1 cellular context compared by ENCODE assay signal in genomic region chr3:45064512-45065372, GRCh38.
TF ChIP-seq lines count a peak whose summit lies in the region.

No MANE protein-coding gene starts in this region.

TF ChIP-seq in K562, 482 proteins besides CTCF, POLR2A, EP300 and RAD21 (continued from another document and continues in another):
- TF ChIP-seq GTF3C2 (IDR thresholded peaks at IDR 0.05; ENCODE audit: borderline replicate concordance, extremely low read depth, insufficient read length): no peak
- peak; percentile 100 for TF ChIP-seq ZNF140 (CRISPR knock-in tag; IDR thresholded peaks at IDR 0.05)
- TF ChIP-seq ZNF766 (CRISPR knock-in tag; conservative IDR thresholded peaks at IDR 0.05): peak; percentile 100
- peak; percentile 99 for TF ChIP-seq ZNF134 (CRISPR knock-in tag; conservative IDR thresholded peaks at IDR 0.05)
- peak; percentile 100 for TF ChIP-seq GTF2A2 (tag; IDR thresholded peaks at IDR 0.05)
- TF ChIP-seq FOSL1 (tag; conservative IDR thresholded peaks at IDR 0.05): peak; percentile 98
- TF ChIP-seq KDM4B (IDR thresholded peaks at IDR 0.05; ENCODE audit: borderline replicate concordance in 2 of 2, low read depth in 1 of 2): no peak
- TF ChIP-seq HNRNPUL1 (IDR thresholded peaks at IDR 0.05; ENCODE audit: low read length): no peak
- TF ChIP-seq POLR3A (IDR thresholded peaks at IDR 0.05; ENCODE audit: borderline replicate concordance, extremely low read depth, insufficient read depth, insufficient read length): no peak
- TF ChIP-seq TBP (optimal IDR thresholded peaks at IDR 0.05; ENCODE audit: low read depth, low read length): peak; percentile 50
- TF ChIP-seq TEAD2 (tag; IDR thresholded peaks at IDR 0.05): peak; percentile 100
- TF ChIP-seq TGIF2 (CRISPR knock-in tag; IDR thresholded peaks at IDR 0.05): no peak
- no peak for TF ChIP-seq DNMT1 (IDR thresholded peaks at IDR 0.05)
- no peak for TF ChIP-seq SIN3A (IDR thresholded peaks at IDR 0.05; ENCODE audit: borderline replicate concordance in 2 of 2, control insufficient read depth in 1 of 2, low read depth in 2 of 2, low read length in 2 of 2)
- no peak for TF ChIP-seq NFATC3 (IDR thresholded peaks at IDR 0.05)
- TF ChIP-seq ZNF143 (CRISPR knock-in tag; IDR thresholded peaks at IDR 0.05): no peak
- TF ChIP-seq ZZZ3 (IDR thresholded peaks at IDR 0.05): no peak
- TF ChIP-seq RFX7 (CRISPR knock-in tag; IDR thresholded peaks at IDR 0.05): peak; percentile 100
- peak in 1 of 2 experiments; percentile 39; a peak in 1 of 4 replicates for TF ChIP-seq ZMIZ1 (IDR thresholded peaks at IDR 0.05; ENCODE audit: low read depth in 2 of 2, low read length in 2 of 2)
- peak; percentile 99 for TF ChIP-seq ZNF785 (CRISPR knock-in tag; IDR thresholded peaks at IDR 0.05)
- no peak for TF ChIP-seq PBX2 (CRISPR knock-in tag; IDR thresholded peaks at IDR 0.05; ENCODE audit: low read depth)
- peak; percentile 98 for TF ChIP-seq PBX2 (tag; conservative IDR thresholded peaks at IDR 0.05; ENCODE audit: low read depth)
- peak; percentile 100 for TF ChIP-seq TCF15 (CRISPR knock-in tag; IDR thresholded peaks at IDR 0.05)
- TF ChIP-seq ZFP1 (CRISPR knock-in tag; IDR thresholded peaks at IDR 0.05): peak; percentile 100
- no peak for TF ChIP-seq HDGF (IDR thresholded peaks at IDR 0.05)
- 0 out of 2 replicates have a peak, but pooled peaks have one; percentile 52 for TF ChIP-seq GTF2F1 (IDR thresholded peaks at IDR 0.05; ENCODE audit: low read depth, low read length)
- no peak for TF ChIP-seq SMARCB1 (IDR thresholded peaks at IDR 0.05; ENCODE audit: insufficient read length, low read depth)
- TF ChIP-seq CTBP1 (IDR thresholded peaks at IDR 0.05; ENCODE audit: borderline replicate concordance): peak; percentile 96
- TF ChIP-seq THAP12 (CRISPR knock-in tag; IDR thresholded peaks at IDR 0.05): peak; percentile 86
- TF ChIP-seq NFRKB (IDR thresholded peaks at IDR 0.05; ENCODE audit: low read depth): peak; percentile 98
- no peak for TF ChIP-seq ARHGAP35 (IDR thresholded peaks at IDR 0.05; ENCODE audit: partially characterized antibody)
- TF ChIP-seq MLX (CRISPR knock-in tag; conservative IDR thresholded peaks at IDR 0.05): peak in 1 of 2 experiments; percentile 99; a peak in 2 of 4 replicates
- peak; percentile 30 for TF ChIP-seq HNRNPLL (IDR thresholded peaks at IDR 0.05; ENCODE audit: low read depth, low read length, poor library complexity, severe bottlenecking)
- TF ChIP-seq JUND (IDR thresholded peaks at IDR 0.05; ENCODE audit: borderline replicate concordance, low read depth, low read length): peak; percentile 76; the same call in 1 of the 2 replicates
- TF ChIP-seq JUND (tag; IDR thresholded peaks at IDR 0.05; ENCODE audit: borderline replicate concordance, low read depth, low read length): peak; percentile 99
- peak; percentile 98 for TF ChIP-seq ETV5 (CRISPR knock-in tag; IDR thresholded peaks at IDR 0.05; ENCODE audit: low read depth)
- no peak for TF ChIP-seq ATF2 (CRISPR knock-in tag; IDR thresholded peaks at IDR 0.05)
- peak in 1 of 2 experiments; percentile 84; a peak in 2 of 4 replicates for TF ChIP-seq ZNF318 (IDR thresholded peaks at IDR 0.05; ENCODE audit: borderline replicate concordance in 1 of 2, low read depth in 1 of 2)
- TF ChIP-seq GATA2 (CRISPR knock-in tag; IDR thresholded peaks at IDR 0.05): peak; percentile 96
